1 cellular context compared by ENCODE assay signal in genomic region chr4:39469429-39470077, GRCh38.
TF ChIP-seq lines count a peak whose summit lies in the region.

No MANE protein-coding gene starts in this region.

TF ChIP-seq in K562, 482 proteins besides CTCF, POLR2A, EP300 and RAD21 (continued from another document and continues in another):
- TF ChIP-seq AFF4 (CRISPR knock-in tag; IDR thresholded peaks at IDR 0.05) (no peak), ETS1 (conservative IDR thresholded peaks at IDR 0.05; ENCODE audit: control insufficient read depth, low read depth, low read length) (no peak), FOXJ3 (CRISPR knock-in tag; IDR thresholded peaks at IDR 0.05) (no peak), EWSR1 (IDR thresholded peaks at IDR 0.05; ENCODE audit: borderline replicate concordance, low read depth, partially characterized antibody) (no peak), HCFC1 (IDR thresholded peaks at IDR 0.05; ENCODE audit: low read depth, low read length) (no peak), ZNF3 (CRISPR knock-in tag; IDR thresholded peaks at IDR 0.05) (no peak), HDAC1 (IDR thresholded peaks at IDR 0.05) (no peak), GTF2B (IDR thresholded peaks at IDR 0.05; ENCODE audit: extremely low read depth, insufficient read length) (no peak), JUND (IDR thresholded peaks at IDR 0.05; ENCODE audit: borderline replicate concordance, low read depth, low read length) (no peak), JUND (tag; IDR thresholded peaks at IDR 0.05; ENCODE audit: borderline replicate concordance, low read depth, low read length) (no peak), MYC (IDR thresholded peaks at IDR 0.05; ENCODE audit: low read depth, low read length) (0 out of 2 replicates have a peak, but pooled peaks have one; percentile 11), MYC (CRISPR knock-in tag; IDR thresholded peaks at IDR 0.05; ENCODE audit: borderline replicate concordance, low read depth) (no peak), POLR2AphosphoS5 (IDR thresholded peaks at IDR 0.05; ENCODE audit: control insufficient read depth, insufficient read depth, low read depth, low read length) (no peak), ZNF589 (CRISPR knock-in tag; IDR thresholded peaks at IDR 0.05; ENCODE audit: low read depth) (no peak), E2F3 (CRISPR knock-in tag; IDR thresholded peaks at IDR 0.05) (no peak), ELF2 (CRISPR knock-in tag; IDR thresholded peaks at IDR 0.05) (no peak), MAZ (CRISPR knock-in tag; conservative IDR thresholded peaks at IDR 0.05 in 1 of 2, IDR thresholded peaks at IDR 0.05 in 1 of 2) (peak in 1 of 2 experiments; percentile 37; a peak in 2 of 4 replicates), SUPT5H (IDR thresholded peaks at IDR 0.05) (no peak), ZBTB26 (CRISPR knock-in tag; IDR thresholded peaks at IDR 0.05) (no peak), ZNF134 (CRISPR knock-in tag; conservative IDR thresholded peaks at IDR 0.05) (no peak), ZFP30 (CRISPR knock-in tag; IDR thresholded peaks at IDR 0.05; ENCODE audit: borderline replicate concordance) (no peak), SMAD3 (CRISPR knock-in tag; conservative IDR thresholded peaks at IDR 0.05) (no peak), ZBTB9 (CRISPR knock-in tag; IDR thresholded peaks at IDR 0.05) (no peak), ZMIZ1 (IDR thresholded peaks at IDR 0.05; ENCODE audit: low read depth in 2 of 2, low read length in 2 of 2) (no peak), HBP1 (CRISPR knock-in tag; IDR thresholded peaks at IDR 0.05) (no peak), VEZF1 (CRISPR knock-in tag; IDR thresholded peaks at IDR 0.05) (peak; percentile 26; the same call in 1 of the 2 replicates), ZNF23 (CRISPR knock-in tag; IDR thresholded peaks at IDR 0.05) (no peak), BCL6 (CRISPR knock-in tag; IDR thresholded peaks at IDR 0.05) (no peak), ELF4 (CRISPR knock-in tag; IDR thresholded peaks at IDR 0.05) (no peak), ZNF197 (CRISPR knock-in tag; IDR thresholded peaks at IDR 0.05; ENCODE audit: low read depth) (no peak), CBX1 (IDR thresholded peaks at IDR 0.05; ENCODE audit: low read depth) (no peak), U2AF1 (optimal IDR thresholded peaks at IDR 0.05; ENCODE audit: low read depth, low read length) (no peak), TEAD4 (IDR thresholded peaks at IDR 0.05; ENCODE audit: low read length) (0 out of 2 replicates have a peak, but pooled peaks have one; percentile 40), TEAD4 (CRISPR knock-in tag; IDR thresholded peaks at IDR 0.05; ENCODE audit: borderline replicate concordance) (no peak), ZNF699 (CRISPR knock-in tag; IDR thresholded peaks at IDR 0.05; ENCODE audit: insufficient replicate concordance) (no peak), ZNF764 (CRISPR knock-in tag; IDR thresholded peaks at IDR 0.05; ENCODE audit: low read depth) (no peak), SMARCB1 (IDR thresholded peaks at IDR 0.05; ENCODE audit: insufficient read length, low read depth) (no peak), EP400 (IDR thresholded peaks at IDR 0.05) (peak; percentile 53), STAG1 (CRISPR knock-in tag; IDR thresholded peaks at IDR 0.05; ENCODE audit: borderline replicate concordance) (peak; percentile 31; the same call in 1 of the 2 replicates), SETDB1 (IDR thresholded peaks at IDR 0.05; ENCODE audit: low read length) (no peak), PRDM10 (IDR thresholded peaks at IDR 0.05; ENCODE audit: partially characterized antibody) (no peak), FOXO4 (CRISPR knock-in tag; IDR thresholded peaks at IDR 0.05) (no peak), ZNF263 (CRISPR knock-in tag; IDR thresholded peaks at IDR 0.05; ENCODE audit: borderline replicate concordance) (no peak)
